Comparison of ENCODE assay signal across 36 cellular contexts in genomic region chr4:5700459-5700858, GRCh38. TPM values are rescaled to one million over a fixed set of nuclear protein-coding genes. Genes with fewer than 3 reads are reported as not detected.
"Had no signal": no experiment of that assay in that cellular context is flagged by ENCODE, and none has a peak within 500 bp of the region (broad histone marks: within the 10 kb centered on the region; RNA-seq: fewer than 3 reads in every experiment).

No MANE protein-coding gene starts in this region.

- H3K4me1 Mint-ChIP-seq: activated B cell treated with CpG ODN at 0.5 μM for 24 hours; activated CD4-positive, alpha-beta memory T cell treated with anti-CD3 and anti-CD28 coated beads, Interleukin-2, amount 10 ng/mL, durations not matched to agents 7 days and 5 days; activated CD8-positive, alpha-beta memory T cell treated with anti-CD3 and anti-CD28 coated beads, Interleukin-2, amount 10 ng/mL, durations not matched to agents 7 days and 5 days; activated T-helper 17 cell treated with anti-CD3 and anti-CD28 coated beads, Interleukin-2, amount 50 U/mL, for 72 hours had no signal

- H3K27me3 ChIP-seq: adrenal gland, body of pancreas, breast epithelium had no signal

- DNase-seq: activated B cell treated with CpG ODN at 0.5 μM for 24 hours; activated CD4-positive, alpha-beta memory T cell treated with anti-CD3 and anti-CD28 coated beads, Interleukin-2, amount 10 ng/mL, durations not matched to agents 7 days and 5 days; activated CD4-positive, alpha-beta T cell treated with anti-CD3 and anti-CD28 coated beads for 4 hours; activated CD4-positive, CD25-positive, alpha-beta regulatory T cell treated with anti-CD3 and anti-CD28 coated beads, Interleukin-2, amount 50 U/mL, for 72 hours; activated CD8-positive, alpha-beta memory T cell treated with anti-CD3 and anti-CD28 coated beads for 24 hours; activated CD8-positive, alpha-beta memory T cell treated with anti-CD3 and anti-CD28 coated beads, Interleukin-2, amount 10 ng/mL, durations not matched to agents 7 days and 5 days; activated gamma-delta T cell treated with Interleukin-2 at 50 U/mL for 16 hours; activated naive CD4-positive, alpha-beta T cell treated with anti-CD3 and anti-CD28 coated beads for 36 hours; activated T-cell treated with anti-CD3 and anti-CD28 coated beads, Interleukin-2, amount 50 U/mL, for 1 hour; activated T-cell treated with anti-CD3 and anti-CD28 coated beads, Interleukin-2, amount 50 U/mL, for 72 hours; adrenal gland; body of pancreas; MM.1S; MV-4-11; NCI-H1092 treated with DMSO at 0.1 percent for 48 hours; NCI-H146; NCI-H187; NCI-H2029 treated with DMSO at 0.1 percent for 48 hours; NCI-H2107; NCI-H2171; NCI-H524; NCI-H69; NCI-H82; PC-9; Right ventricle myocardium superior; SW 1271; T-helper 1 cell; T-helper 2 cell; T-helper 9 cell had no signal

- H3K27ac Mint-ChIP-seq: activated B cell treated with CpG ODN at 0.5 μM for 24 hours; activated CD4-positive, alpha-beta memory T cell treated with anti-CD3 and anti-CD28 coated beads, Interleukin-2, amount 10 ng/mL, durations not matched to agents 7 days and 5 days; activated CD8-positive, alpha-beta memory T cell treated with anti-CD3 and anti-CD28 coated beads, Interleukin-2, amount 10 ng/mL, durations not matched to agents 7 days and 5 days; activated naive CD4-positive, alpha-beta T cell treated with anti-CD3 and anti-CD28 coated beads for 36 hours; activated naive CD4-positive, alpha-beta T cell treated with anti-CD3 and anti-CD28 coated beads, Interleukin-2, amount 50 U/mL, for 72 hours; activated T-cell treated with anti-CD3 and anti-CD28 coated beads, Interleukin-2, amount 50 U/mL, for 72 hours; activated T-helper 17 cell treated with anti-CD3 and anti-CD28 coated beads, Interleukin-2, amount 50 U/mL, for 72 hours had no signal

- H3K4me3 Mint-ChIP-seq: activated B cell treated with CpG ODN at 0.5 μM for 24 hours; activated CD4-positive, alpha-beta memory T cell treated with anti-CD3 and anti-CD28 coated beads, Interleukin-2, amount 10 ng/mL, durations not matched to agents 7 days and 5 days; activated CD8-positive, alpha-beta memory T cell treated with anti-CD3 and anti-CD28 coated beads, Interleukin-2, amount 10 ng/mL, durations not matched to agents 7 days and 5 days; activated naive CD4-positive, alpha-beta T cell treated with anti-CD3 and anti-CD28 coated beads for 36 hours; activated T-cell treated with anti-CD3 and anti-CD28 coated beads, Interleukin-2, amount 50 U/mL, for 72 hours; activated T-helper 17 cell treated with anti-CD3 and anti-CD28 coated beads, Interleukin-2, amount 50 U/mL, for 72 hours had no signal

- H3K4me1 ChIP-seq: adrenal gland, body of pancreas, breast epithelium had no signal

- H3K27me3 Mint-ChIP-seq: activated B cell treated with CpG ODN at 0.5 μM for 24 hours; activated CD4-positive, alpha-beta memory T cell treated with anti-CD3 and anti-CD28 coated beads, Interleukin-2, amount 10 ng/mL, durations not matched to agents 7 days and 5 days; activated CD8-positive, alpha-beta memory T cell treated with anti-CD3 and anti-CD28 coated beads, Interleukin-2, amount 10 ng/mL, durations not matched to agents 7 days and 5 days; activated T-helper 17 cell treated with anti-CD3 and anti-CD28 coated beads, Interleukin-2, amount 50 U/mL, for 72 hours had no signal

- H3K36me3 ChIP-seq: adrenal gland had no signal

- H3K27ac ChIP-seq: adrenal gland, body of pancreas, breast epithelium, KMS-11, PC-9, RWPE1, VCaP had no signal

- ATAC-seq: activated CD8-positive, alpha-beta memory T cell treated with anti-CD3 and anti-CD28 coated beads, Interleukin-2, amount 10 ng/mL, durations not matched to agents 7 days and 5 days; activated naive CD4-positive, alpha-beta T cell treated with anti-CD3 and anti-CD28 coated beads, Interleukin-2, amount 50 U/mL, for 72 hours; activated T-cell treated with anti-CD3 and anti-CD28 coated beads, Interleukin-2, amount 50 U/mL, for 72 hours; activated T-helper 17 cell treated with anti-CD3 and anti-CD28 coated beads, Interleukin-2, amount 50 U/mL, for 72 hours; body of pancreas had no signal

- H3K9me3 Mint-ChIP-seq: activated B cell treated with CpG ODN at 0.5 μM for 24 hours; activated naive CD4-positive, alpha-beta T cell treated with anti-CD3 and anti-CD28 coated beads for 36 hours had no signal

- H3K36me3 Mint-ChIP-seq: activated CD8-positive, alpha-beta memory T cell treated with anti-CD3 and anti-CD28 coated beads, Interleukin-2, amount 10 ng/mL, durations not matched to agents 7 days and 5 days had no signal

- H3K9me3 ChIP-seq: adrenal gland, body of pancreas, breast epithelium had no signal

- H3K4me3 ChIP-seq: adrenal gland, body of pancreas, breast epithelium, PC-9 had no signal

RNA-seq across cellular contexts. Expression of gene EVC2, which starts 7.9 kb away (rescaled TPM):
- total RNA-seq: activated naive CD4-positive, alpha-beta T cell treated with anti-CD3 and anti-CD28 coated beads for 36 hours had no signal

RNA-seq across cellular contexts. Expression of gene EVC, which starts 10.5 kb away (rescaled TPM):
- total RNA-seq: OCI-LY7 had no signal
